In genomic region chr16:22427556-22427955, GRCh38 we compare ENCODE assay signal across 2 cellular contexts.
TF ChIP-seq lines count a peak whose summit lies in the region.

No MANE protein-coding gene starts in this region.

TF ChIP-seq in IMR-90, 13 proteins besides CTCF, POLR2A, EP300 and RAD21:
- peak; percentile 55 for TF ChIP-seq USF2 (IDR thresholded peaks at IDR 0.05; ENCODE audit: low read depth, low read length)
- TF ChIP-seq RCOR1 (IDR thresholded peaks at IDR 0.05; ENCODE audit: insufficient replicate concordance, low read length) = no peak

TF ChIP-seq in H1, 55 proteins besides CTCF, POLR2A, EP300 and RAD21:
- TF ChIP-seq USF2 (IDR thresholded peaks at IDR 0.05; ENCODE audit: low read length) = 0 out of 2 replicates have a peak, but pooled peaks have one; percentile 10
- TF ChIP-seq POU5F1 (IDR thresholded peaks at IDR 0.05; ENCODE audit: low read depth, low read length) = no peak
